Comparison of ENCODE assay signal across 8 cellular contexts in genomic region chr10:124612611-124613498, GRCh38.
DNase-seq lines count a peak whose midpoint lies in the region; ATAC-seq, FAIRE-seq and TF ChIP-seq lines count a peak whose summit lies in the region.

No MANE protein-coding gene starts in this region.

- peak overlapping the region; percentile 71 to 75 (median 73) for H3K27ac ChIP-seq in thyroid gland

- no peaks in the 10 kb centered on the region for H3K36me3 ChIP-seq in thyroid gland

- ATAC-seq in HG02678 (IDR thresholded peaks at IDR 0.05; ENCODE audit: unreplicated experiment) (no peak), GM21526 (IDR thresholded peaks at IDR 0.05; ENCODE audit: low FRiP score, unreplicated experiment) (no peak)

- 34 to 36% methylated on average over 11 to 16 of the region's 18 CpGs for WGBS in thyroid gland, 2 donors

- TF ChIP-seq POLR2A in thyroid gland (IDR thresholded peaks at IDR 0.05) = no peak

- H3K4me1 ChIP-seq in thyroid gland = peaks cover 49 to 72% of the 10 kb centered on the region in 2 donors

- H3K27me3 ChIP-seq in thyroid gland = no peaks in the 10 kb centered on the region

- no peaks in the 10 kb centered on the region for H3K9me3 ChIP-seq in thyroid gland

- intact Hi-C loops in thyroid gland (cut with DNase I) = no loop called here

- no peak for FAIRE-seq in D721Med (lab: Jason Lieb, UNC)

- peak; percentile 39 for DNase-seq in activated CD8-positive, alpha-beta memory T cell treated with anti-CD3 and anti-CD28 coated beads, Interleukin-2, amount 50 U/mL, for 4 hours
- no peak for DNase-seq in activated CD8-positive, alpha-beta memory T cell treated with anti-CD3 and anti-CD28 coated beads, Interleukin-2, amount 50 U/mL, for 48 hours
- DNase-seq in activated CD4-positive, alpha-beta T cell treated with anti-CD3 and anti-CD28 coated beads, Interleukin-2, amount 50 U/mL, for 4 hours = peak; percentile 12 to 18
- DNase-seq in iPS-NIHi11 (ENCODE audit: low spot score) (peak; percentile 86), thyroid gland (peak; percentile 63 to 79), D721Med (ENCODE audit: insufficient read length, low spot score) (no peak)

- TF ChIP-seq CTCF in thyroid gland (IDR thresholded peaks at IDR 0.05) (no peak), D721Med (IDR thresholded peaks at IDR 0.05; ENCODE audit: insufficient read depth, missing control alignments) (no peak)

- H3K4me3 ChIP-seq in thyroid gland (replicated peaks in 1 of 3) = no peak overlapping the region

Comparison
In these comparisons a context has a peak if more than half of its experiments do, and no peak if none do; other contexts are left out.
1. DNase-seq: peak in activated CD8-positive, alpha-beta memory T cell treated with anti-CD3 and anti-CD28 coated beads, Interleukin-2, amount 50 U/mL, for 4 hours (single experiment), activated CD4-positive, alpha-beta T cell treated with anti-CD3 and anti-CD28 coated beads, Interleukin-2, amount 50 U/mL, for 4 hours (2 of 2), iPS-NIHi11 (single experiment) and thyroid gland (2 of 2); none in activated CD8-positive, alpha-beta memory T cell treated with anti-CD3 and anti-CD28 coated beads, Interleukin-2, amount 50 U/mL, for 48 hours (single experiment) and D721Med (single experiment).